ENCODE assay signal across 35 cellular contexts in genomic region chr7:73802459-73802858, GRCh38. TPM values are rescaled to one million over a fixed set of nuclear protein-coding genes. Genes with fewer than 3 reads are reported as not detected.
"Had no signal": no experiment of that assay in that cellular context is flagged by ENCODE, and none has a peak within 500 bp of the region (broad histone marks: within the 10 kb centered on the region; RNA-seq: fewer than 3 reads in every experiment).

No MANE protein-coding gene starts in this region.

- H3K27ac ChIP-seq: esophagus muscularis mucosa, foreskin keratinocyte, gastroesophageal sphincter, heart left ventricle, lower lobe of right lung, ovary, psoas muscle, skin epidermis, thoracic aorta, upper lobe of right lung, vagina had no signal

- H3K9me3 Mint-ChIP-seq: dendritic cell treated with granulocyte-macrophage colony-stimulating factor and Interleukin-4, amounts not matched to agents 40 ng/mL and 50 ng/mL, for 4 days; naive B cell; stimulated activated naive B cell treated with anti-CD40 and anti-IgM and Interleukin-4, amounts not matched to agents 10 μg/mL and 1 μg/mL and 100 μg/mL, for 72 hours; stimulated activated naive CD8-positive, alpha-beta T cell treated with anti-CD3 and anti-CD28 coated beads, Interleukin-15, Interleukin-2, amounts not matched to agents 100 ng/mL and 50 ng/mL, for 24 hours had no signal

- H3K36me3 Mint-ChIP-seq: immature natural killer cell; naive B cell; stimulated activated naive B cell treated with anti-CD40 and anti-IgM and Interleukin-4, amounts not matched to agents 10 μg/mL and 1 μg/mL and 100 μg/mL, for 72 hours had no signal

- H3K27ac Mint-ChIP-seq: dendritic cell treated with granulocyte-macrophage colony-stimulating factor and Interleukin-4, amounts not matched to agents 40 ng/mL and 50 ng/mL, for 4 days; endodermal cell; immature natural killer cell; nephron progenitor cell; stimulated activated naive B cell treated with anti-CD40 and anti-IgM and Interleukin-4, amounts not matched to agents 10 μg/mL and 1 μg/mL and 100 μg/mL, for 72 hours; stimulated activated naive CD8-positive, alpha-beta T cell treated with anti-CD3 and anti-CD28 coated beads, Interleukin-15, Interleukin-2, amounts not matched to agents 100 ng/mL and 50 ng/mL, for 24 hours had no signal

- H3K9me3 ChIP-seq: esophagus muscularis mucosa, gastroesophageal sphincter, heart left ventricle, lower lobe of right lung, ovary, psoas muscle, thoracic aorta, tibial nerve, upper lobe of right lung, vagina had no signal

- H3K4me3 Mint-ChIP-seq: dendritic cell treated with granulocyte-macrophage colony-stimulating factor and Interleukin-4, amounts not matched to agents 40 ng/mL and 50 ng/mL, for 4 days; endodermal cell; immature natural killer cell; naive B cell; nephron progenitor cell; stimulated activated naive B cell treated with anti-CD40 and anti-IgM and Interleukin-4, amounts not matched to agents 10 μg/mL and 1 μg/mL and 100 μg/mL, for 72 hours; stimulated activated naive CD8-positive, alpha-beta T cell treated with anti-CD3 and anti-CD28 coated beads, Interleukin-15, Interleukin-2, amounts not matched to agents 100 ng/mL and 50 ng/mL, for 24 hours had no signal

- H3K27me3 ChIP-seq: esophagus muscularis mucosa, foreskin keratinocyte, gastroesophageal sphincter, ovary, tibial nerve, upper lobe of right lung, vagina had no signal

- H3K4me1 ChIP-seq: esophagus muscularis mucosa, gastroesophageal sphincter, heart left ventricle, lower lobe of right lung, psoas muscle, tibial nerve, upper lobe of right lung, vagina had no signal

- ATAC-seq: foreskin keratinocyte; gastroesophageal sphincter; heart left ventricle; left ventricle myocardium superior; lower lobe of right lung; psoas muscle; right cardiac atrium; stimulated activated naive B cell treated with anti-CD40 and anti-IgM and Interleukin-4, amounts not matched to agents 10 μg/mL and 1 μg/mL and 100 μg/mL, for 72 hours; upper lobe of right lung had no signal

- H3K4me3 ChIP-seq: esophagus muscularis mucosa, gastroesophageal sphincter, heart left ventricle, lower lobe of right lung, ovary, psoas muscle, skin epidermis, thoracic aorta, tibial nerve, upper lobe of right lung, vagina had no signal

- H3K36me3 ChIP-seq: esophagus muscularis mucosa, gastroesophageal sphincter, heart left ventricle, lower lobe of right lung, ovary, thoracic aorta, tibial nerve, upper lobe of right lung, vagina had no signal

- DNase-seq: cerebellar nuclear complex; effector CD8-positive, alpha-beta T cell; endodermal cell; foreskin keratinocyte; heart left ventricle; hypothalamus; immature natural killer cell; islet precursor cell; kidney glomerular epithelial cell; left ventricle myocardium superior; lower lobe of right lung; naive B cell; nephron progenitor cell; nucleus accumbens; ovary; posterior cingulate gyrus; psoas muscle; right cardiac atrium; stimulated activated CD4-positive, alpha-beta T cell treated with anti-CD3 and anti-CD28 coated beads, Interleukin-15, amount 100 ng/mL, for 24 hours; stimulated activated CD4-positive, alpha-beta T cell treated with anti-CD3 and anti-CD28 coated beads, Interleukin-2, amount 100 ng/mL, for 48 hours; stimulated activated naive B cell treated with anti-CD40 and anti-IgM and Interleukin-4, amounts not matched to agents 10 μg/mL and 1 μg/mL and 100 μg/mL, for 72 hours; upper lobe of right lung had no signal

- H3K4me1 Mint-ChIP-seq: immature natural killer cell; naive B cell; stimulated activated naive B cell treated with anti-CD40 and anti-IgM and Interleukin-4, amounts not matched to agents 10 μg/mL and 1 μg/mL and 100 μg/mL, for 72 hours had no signal

RNA-seq across cellular contexts. Expression of gene CLDN4, which starts 28.3 kb away (rescaled TPM):
- total RNA-seq: left ventricle myocardium superior had no signal
- polyA plus RNA-seq: immature natural killer cell, right cardiac atrium had no signal

RNA-seq across cellular contexts. Expression of gene CLDN3, which starts 32.4 kb away (rescaled TPM):
- total RNA-seq: fibroblast of lung, foreskin keratinocyte, heart left ventricle, left ventricle myocardium superior, mononuclear cell, right cardiac atrium, thoracic aorta, tibial nerve, vagina had no signal
- polyA plus RNA-seq: fibroblast of lung, foreskin keratinocyte, immature natural killer cell, right cardiac atrium had no signal

RNA-seq across cellular contexts. Expression of gene METTL27, which starts 39.9 kb away (rescaled TPM):
- total RNA-seq: mononuclear cell, vagina had no signal

RNA-seq across cellular contexts. Expression of gene TMEM270, which starts 58.5 kb away (rescaled TPM):
- total RNA-seq: endodermal cell, endothelial cell of umbilical vein, epithelial cell of proximal tubule, esophagus muscularis mucosa, fibroblast of lung, foreskin keratinocyte, gastroesophageal sphincter, heart left ventricle, left ventricle myocardium superior, lower lobe of right lung, mononuclear cell, psoas muscle, renal cortical epithelial cell, right cardiac atrium, thoracic aorta, tibial nerve, upper lobe of right lung, vagina had no signal
- polyA plus RNA-seq: endothelial cell of umbilical vein, fibroblast of lung, foreskin keratinocyte, heart left ventricle, immature natural killer cell, ovary, psoas muscle, right cardiac atrium had no signal
